ENCODE assay signal across 14 cellular contexts in the genomic region with DNA sequence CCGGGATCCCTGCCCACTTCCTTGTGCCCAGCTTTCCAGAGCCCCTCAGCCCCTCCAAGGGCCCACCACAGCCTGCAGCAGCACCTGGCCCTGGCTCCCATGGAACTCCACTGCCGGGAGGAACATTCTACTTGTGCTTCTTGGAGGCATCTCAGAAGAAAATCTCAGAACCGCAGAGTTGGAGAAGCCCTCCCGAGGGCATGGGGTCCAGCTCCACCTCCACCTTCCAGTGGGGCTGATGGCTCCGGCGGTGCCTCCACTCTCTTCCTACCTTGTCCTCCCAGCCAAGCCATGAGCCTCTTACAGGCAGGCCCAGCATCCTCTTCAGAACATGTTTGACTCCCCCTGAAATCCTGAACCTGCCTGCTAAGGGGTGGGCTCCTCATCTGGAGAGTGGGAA.
"Had no signal": no experiment of that assay in that cellular context is flagged by ENCODE, and none has a peak within 500 bp of the region (broad histone marks: within the 10 kb centered on the region; RNA-seq: fewer than 3 reads in every experiment).

No MANE protein-coding gene starts in this region.

- H3K27me3 ChIP-seq: right atrium auricular region, testis had no signal

- H3K9me3 ChIP-seq: neutrophil, testis had no signal

- ATAC-seq: esophagus mucosa, T-helper 17 cell had no signal

- H3K27ac ChIP-seq: dorsolateral prefrontal cortex, left lung, neutrophil, right atrium auricular region, SK-N-MC, testis had no signal

- H3K4me3 ChIP-seq: dorsolateral prefrontal cortex, left lung, right atrium auricular region, SK-N-MC, testis had no signal

- H3K36me3 ChIP-seq: left lung, neutrophil, right atrium auricular region had no signal

- DNase-seq: activated CD4-positive, alpha-beta T cell treated with anti-CD3 and anti-CD28 coated beads, Interleukin-2, amount 10 ng/mL, durations not matched to agents 7 days and 5 days; activated CD4-positive, CD25-positive, alpha-beta regulatory T cell; activated T-cell treated with anti-CD3 and anti-CD28 coated beads, Interleukin-2, amount 50 U/mL, for 1 hour; cerebellar nuclear complex; dorsolateral prefrontal cortex; glutamatergic neuron; stimulated activated CD4-positive, alpha-beta T cell treated with anti-CD3 and anti-CD28 coated beads, Interleukin-2, amount 100 ng/mL, for 24 hours; T-helper 17 cell had no signal
